1 cellular context compared by ENCODE assay signal in genomic region chr12:130070017-130070653, GRCh38.
TF ChIP-seq lines count a peak whose summit lies in the region.

No MANE protein-coding gene starts in this region.

TF ChIP-seq in K562, 482 proteins besides CTCF, POLR2A, EP300 and RAD21 (continued from another document):
- TF ChIP-seq ZNF398 (CRISPR knock-in tag; IDR thresholded peaks at IDR 0.05) (no peak), L3MBTL2 (IDR thresholded peaks at IDR 0.05) (peak; percentile 95), ZFX (CRISPR knock-in tag; IDR thresholded peaks at IDR 0.05) (no peak), NFYB (IDR thresholded peaks at IDR 0.05; ENCODE audit: extremely low read depth, insufficient read length) (peak; percentile 84), E2F6 (IDR thresholded peaks at IDR 0.05; ENCODE audit: borderline replicate concordance in 1 of 2, extremely low read depth in 1 of 2, insufficient read depth in 1 of 2, insufficient read length in 1 of 2, low read depth in 1 of 2, low read length in 1 of 2, poor library complexity in 1 of 2, severe bottlenecking in 1 of 2) (peak; percentile 31 to 46), ETV1 (tag; conservative IDR thresholded peaks at IDR 0.05; ENCODE audit: low read depth) (no peak), FOS (IDR thresholded peaks at IDR 0.05; ENCODE audit: extremely low read depth, insufficient read length) (peak; percentile 24), MGA (IDR thresholded peaks at IDR 0.05) (peak; percentile 90), TSC22D4 (tag; IDR thresholded peaks at IDR 0.05) (no peak), USF2 (CRISPR knock-in tag; IDR thresholded peaks at IDR 0.05) (peak; percentile 94), HMBOX1 (IDR thresholded peaks at IDR 0.05) (0 out of 2 replicates have a peak, but pooled peaks have one; percentile 22), ZNF76 (CRISPR knock-in tag; IDR thresholded peaks at IDR 0.05; ENCODE audit: borderline replicate concordance) (0 out of 2 replicates have a peak, but pooled peaks have one; percentile 13), TOE1 (IDR thresholded peaks at IDR 0.05; ENCODE audit: borderline replicate concordance) (peak; percentile 66; the same call in 1 of the 2 replicates), TOE1 (CRISPR knock-in tag; IDR thresholded peaks at IDR 0.05; ENCODE audit: borderline replicate concordance, low read depth) (no peak), TFE3 (CRISPR knock-in tag; IDR thresholded peaks at IDR 0.05) (peak; percentile 17; the same call in 1 of the 2 replicates), RAD51 (IDR thresholded peaks at IDR 0.05; ENCODE audit: borderline replicate concordance, low read depth) (peak; percentile 85), USF1 (CRISPR knock-in tag; IDR thresholded peaks at IDR 0.05) (peak; percentile 80)
